ENCODE assay signal across 13 cellular contexts in genomic region chr18:32975166-32975441, GRCh38.
"Had no signal": no experiment of that assay in that cellular context is flagged by ENCODE, and none has a peak within 500 bp of the region (broad histone marks: within the 10 kb centered on the region; RNA-seq: fewer than 3 reads in every experiment).

No MANE protein-coding gene starts in this region.

- H3K36me3 ChIP-seq: cardiac muscle cell, esophagus squamous epithelium, left ventricle myocardium inferior, stomach, thoracic aorta, WERI-Rb-1 had no signal

- H3K4me3 ChIP-seq: cardiac muscle cell, esophagus squamous epithelium, left ventricle myocardium inferior, stomach, thoracic aorta had no signal

- H3K4me1 ChIP-seq: esophagus squamous epithelium, left ventricle myocardium inferior, stomach had no signal

- ATAC-seq: activated CD8-positive, alpha-beta T cell treated with anti-CD3 and anti-CD28 coated beads for 36 hours; activated naive CD8-positive, alpha-beta T cell treated with anti-CD3 and anti-CD28 coated beads, Interleukin-2, amount 50 U/mL, for 24 hours; right cardiac atrium had no signal

- H3K9me3 ChIP-seq: esophagus squamous epithelium, stomach, thoracic aorta had no signal

- DNase-seq: activated CD4-positive, alpha-beta T cell treated with anti-CD3 and anti-CD28 coated beads for 4 hours; activated CD8-positive, alpha-beta memory T cell treated with anti-CD3 and anti-CD28 coated beads, Interleukin-2, amount 50 U/mL, for 48 hours; activated CD8-positive, alpha-beta T cell treated with anti-CD3 and anti-CD28 coated beads for 36 hours; activated naive CD4-positive, alpha-beta T cell treated with Interleukin-2 at 50 U/mL for 16 hours; activated naive CD8-positive, alpha-beta T cell treated with anti-CD3 and anti-CD28 coated beads, Interleukin-2, amount 50 U/mL, for 24 hours; esophagus squamous epithelium; left ventricle myocardium inferior; right cardiac atrium; small intestine; stomach; WERI-Rb-1 had no signal

- H3K27ac ChIP-seq: cardiac muscle cell, esophagus squamous epithelium, left ventricle myocardium inferior, stomach, thoracic aorta, WERI-Rb-1 had no signal

- H3K27me3 ChIP-seq: cardiac muscle cell, esophagus squamous epithelium, stomach had no signal
